1 cellular context compared by ENCODE assay signal in genomic region chr12:93407283-93407962, GRCh38.
TF ChIP-seq lines count a peak whose summit lies in the region.

No MANE protein-coding gene starts in this region.

TF ChIP-seq in HEK293, 187 proteins besides CTCF, POLR2A, EP300 and RAD21 (continued from another document):
- TF ChIP-seq PRDM4 (tag by site-specific recombination; IDR thresholded peaks at IDR 0.05), result peak; percentile 94
- no peak for TF ChIP-seq ZNF830 (tag by site-specific recombination; IDR thresholded peaks at IDR 0.05; ENCODE audit: low read depth)
- no peak for TF ChIP-seq SCRT2 (tag by site-specific recombination; IDR thresholded peaks at IDR 0.05)
- TF ChIP-seq TCF7L2 (IDR thresholded peaks at IDR 0.05; ENCODE audit: borderline replicate concordance, low read depth, low read length), result no peak
- no peak for TF ChIP-seq ZNF558 (tag by site-specific recombination; IDR thresholded peaks at IDR 0.05)
- TF ChIP-seq ZNF473 (tag by site-specific recombination; IDR thresholded peaks at IDR 0.05), result no peak
TF ChIP-seq in HEK293: peak in this region for 2.
